17 cellular contexts compared by ENCODE assay signal in the genomic region with DNA sequence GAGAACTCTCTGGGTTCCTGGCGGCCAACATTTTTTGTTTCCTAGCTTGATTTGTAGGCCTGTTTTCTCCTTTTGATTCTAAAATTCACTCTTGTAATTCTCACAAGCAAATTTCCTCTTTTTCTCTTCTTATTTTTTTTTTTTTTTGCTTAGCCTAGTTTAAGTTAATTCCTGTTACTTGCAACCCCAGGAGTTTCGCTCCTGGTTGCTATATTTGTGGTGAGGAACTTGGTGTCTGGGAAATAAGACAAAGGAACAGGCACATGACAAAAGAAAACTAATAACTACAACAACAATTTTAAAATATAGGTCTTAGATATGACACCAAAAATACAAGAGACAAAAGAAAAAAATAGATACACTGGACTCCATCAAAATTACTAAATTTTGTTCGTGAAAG. TPM values are rescaled to one million over a fixed set of nuclear protein-coding genes. Genes with fewer than 3 reads are reported as not detected.
DNase-seq lines count a peak whose midpoint lies in the region; ATAC-seq and TF ChIP-seq lines count a peak whose summit lies in the region.
"Had no signal": no experiment of that assay in that cellular context is flagged by ENCODE, and none has a peak within 500 bp of the region (broad histone marks: within the 10 kb centered on the region; RNA-seq: fewer than 3 reads in every experiment).

No MANE protein-coding gene starts in this region.

- no peak overlapping the region for H3K27ac ChIP-seq in CD4-positive, alpha-beta T cell (ENCODE audit: low read depth, low read length)
- H3K27ac ChIP-seq in neuronal stem cell (replicated peaks; ENCODE audit: low read length), result no peak overlapping the region
- H3K27ac ChIP-seq in dorsolateral prefrontal cortex, result peak overlapping the region in 9 of 59 donors; percentile 12 to 67 (median 51)

- H3K18ac ChIP-seq in neuronal stem cell (ENCODE audit: low read length), result no peak overlapping the region

- peak overlapping the region; percentile 94 for H3K27ac Mint-ChIP-seq in CD4-positive, alpha-beta T cell
- H3K27ac Mint-ChIP-seq in immature natural killer cell, result peak overlapping the region; percentile 92 to 100 (median 98)
- H3K27ac Mint-ChIP-seq: HFFc6 had no signal

- no peak for DNase-seq in CD4-positive, alpha-beta T cell
- DNase-seq in MV-4-11 (lab: John Stamatoyannopoulos, UW) (peak; percentile 78), immature natural killer cell (no peak), putamen (ENCODE audit: low spot score) (peak; percentile 27), SW480 (ENCODE audit: low spot score) (no peak), neuronal stem cell (ENCODE audit: low spot score) (no peak), dorsolateral prefrontal cortex (no peak)
- DNase-seq: DMS79, HFFc6, NCI-H1092 treated with DMSO at 0.1 percent for 48 hours, NCI-H1694 treated with DMSO at 0.1 percent for 48 hours, NCI-H774, Peyer's patch, SHP77 had no signal

- H2BK15ac ChIP-seq in neuronal stem cell (ENCODE audit: low read length), result no peak overlapping the region

- H3K9me3 Mint-ChIP-seq in CD4-positive, alpha-beta T cell, result peaks cover 2% of the 10 kb centered on the region
- H3K9me3 Mint-ChIP-seq in immature natural killer cell, result peaks cover 0 to 10% (median 0%) of the 10 kb centered on the region in 6 donors

- no peak for ATAC-seq in CD4-positive, alpha-beta T cell (ENCODE audit: poor library complexity)
- ATAC-seq: GM12878, K562 had no signal

- POLR2A ChIA-PET in CD4-positive, alpha-beta T cell (lab: Charles Lee), result interaction anchor here (0.6 to 1.1 kb wide), 3 partner anchors 22 to 97 kb away, joined by 3 read pairs; no protein-coding TSS in a partner anchor

- no peak overlapping the region for H2AFZ ChIP-seq in neuronal stem cell (ENCODE audit: low read length)

- CTCF ChIA-PET in CD4-positive, alpha-beta T cell (lab: Charles Lee), result no interaction called here

- WGBS in neuronal stem cell (ENCODE audit: extremely low coverage in 2 of 2, insufficient read length in 2 of 2, insufficient replicate concordance in 1 of 2), 2 donors, result no CpG with 5 or more reads among the region's 3 CpGs

- H3K36me3 Mint-ChIP-seq in CD4-positive, alpha-beta T cell (ENCODE audit: low read depth), result peaks cover 40% of the 10 kb centered on the region
- peaks cover 46 to 54% (median 50%) of the 10 kb centered on the region in 3 donors for H3K36me3 Mint-ChIP-seq in immature natural killer cell

- peaks cover 67% of the 10 kb centered on the region for H3K4me1 Mint-ChIP-seq in CD4-positive, alpha-beta T cell (ENCODE audit: low read depth)
- peaks cover 86 to 91% of the 10 kb centered on the region in 2 donors for H3K4me1 Mint-ChIP-seq in immature natural killer cell

- no peaks in the 10 kb centered on the region for H3K9me3 ChIP-seq in CD4-positive, alpha-beta T cell (ENCODE audit: control insufficient read depth, low read length)
- no peaks in the 10 kb centered on the region for H3K9me3 ChIP-seq in neuronal stem cell (replicated peaks in 1 of 2; ENCODE audit: control insufficient read depth in 2 of 2, insufficient read depth in 1 of 2, low read depth in 1 of 2, low read length in 2 of 2)
- H3K9me3 ChIP-seq: BLaER1 treated with 17β-estradiol and CSF1 and Interleukin-3, amounts not matched to agents 10 nM and 100 nM; Peyer's patch had no signal

- no peaks in the 10 kb centered on the region for H3K36me3 ChIP-seq in neuronal stem cell (replicated peaks in 1 of 2; ENCODE audit: control insufficient read depth in 2 of 2, insufficient read depth in 2 of 2, low read length in 2 of 2)
- H3K36me3 ChIP-seq: Peyer's patch had no signal

- no peak overlapping the region for H2BK5ac ChIP-seq in neuronal stem cell (ENCODE audit: low read length)

- H3K14ac ChIP-seq in neuronal stem cell (ENCODE audit: low read length), result no peak overlapping the region

- no peaks in the 10 kb centered on the region for H3K79me1 ChIP-seq in neuronal stem cell (ENCODE audit: low read depth, low read length)

- H3K4me2 ChIP-seq in neuronal stem cell (ENCODE audit: insufficient read depth, low read length, poor library complexity, severe bottlenecking), result no peak overlapping the region

- no peaks in the 10 kb centered on the region for H3K27me3 Mint-ChIP-seq in CD4-positive, alpha-beta T cell
- H3K27me3 Mint-ChIP-seq in immature natural killer cell (ENCODE audit: low read depth in 3 of 3), result peaks cover 0 to 13% (median 6%) of the 10 kb centered on the region in 3 donors

- H3K4me3 Mint-ChIP-seq in CD4-positive, alpha-beta T cell, result no peak overlapping the region
- peak overlapping the region; percentile 92 to 98 (median 96) for H3K4me3 Mint-ChIP-seq in immature natural killer cell
- H3K4me3 Mint-ChIP-seq: HFFc6 had no signal

- H4K91ac ChIP-seq in neuronal stem cell (ENCODE audit: low read depth, low read length, poor library complexity), result no peak overlapping the region

- intact Hi-C loops in CD4-positive, alpha-beta T cell (cut with DNase I, micrococcal nuclease), result no loop called here
- intact Hi-C loops in dorsolateral prefrontal cortex (cut with DNase I), result no loop called here

- H3K4me3 ChIP-seq in neuronal stem cell (ENCODE audit: low read length in 2 of 2), result no peak overlapping the region
- H3K4me3 ChIP-seq in dorsolateral prefrontal cortex, result no peak overlapping the region
- H3K4me3 ChIP-seq: GM12878, K562, Peyer's patch had no signal

- TF ChIP-seq CTCF in CD4-positive, alpha-beta T cell (IDR thresholded peaks at IDR 0.05), result no peak
- TF ChIP-seq CTCF in dorsolateral prefrontal cortex (IDR thresholded peaks at IDR 0.05 in 54 of 56, conservative IDR thresholded peaks at IDR 0.05 in 2 of 56; ENCODE audit: low read depth in 1 of 56, partially characterized antibody in 56 of 56), result no peak

- no peak overlapping the region for H3K9ac ChIP-seq in neuronal stem cell (ENCODE audit: low read depth, low read length, poor library complexity)

- no peak overlapping the region for H2AK5ac ChIP-seq in neuronal stem cell (ENCODE audit: low read depth, low read length)

- no peaks in the 10 kb centered on the region for H3K4me1 ChIP-seq in neuronal stem cell (ENCODE audit: control insufficient read depth in 2 of 2, insufficient read depth in 1 of 2, low read depth in 1 of 2, low read length in 2 of 2)
- H3K4me1 ChIP-seq: Peyer's patch had no signal

- H4K8ac ChIP-seq in neuronal stem cell (ENCODE audit: low read depth, low read length), result no peak overlapping the region

- H3K4ac ChIP-seq in neuronal stem cell (ENCODE audit: low read length), result no peak overlapping the region

- H3K27me3 ChIP-seq in CD4-positive, alpha-beta T cell (ENCODE audit: control insufficient read depth, insufficient read depth, low read length), result no peaks in the 10 kb centered on the region
- H3K27me3 ChIP-seq in neuronal stem cell (ENCODE audit: control insufficient read depth in 3 of 3, insufficient read depth in 3 of 3, low read depth in 1 of 3, low read length in 3 of 3), result no peaks in the 10 kb centered on the region
- no peaks in the 10 kb centered on the region for H3K27me3 ChIP-seq in dorsolateral prefrontal cortex
- H3K27me3 ChIP-seq: BLaER1 treated with 17β-estradiol and CSF1 and Interleukin-3, amounts not matched to agents 10 nM and 100 nM; Peyer's patch had no signal

- H2BK120ac ChIP-seq in neuronal stem cell (ENCODE audit: low read depth, low read length), result no peak overlapping the region

- H3K23ac ChIP-seq in neuronal stem cell (ENCODE audit: low read depth, low read length, poor library complexity), result no peak overlapping the region

- no peak overlapping the region for H2BK12ac ChIP-seq in neuronal stem cell (ENCODE audit: low read length)

RNA-seq across cellular contexts. Expression of a gene that starts 6.7 kb away (rescaled TPM):
- total RNA-seq in CD4-positive, alpha-beta T cell, result 10 to 100 TPM; 27.5 to 30.3 TPM
- 100 to 1,000 TPM; 288 to 385 (median 331) TPM for polyA plus RNA-seq in immature natural killer cell
- polyA plus RNA-seq in neuronal stem cell (2013, experiment 1 of 2), result 0.70 TPM
- polyA plus RNA-seq in neuronal stem cell (2013, experiment 2 of 2), result 1.1 TPM
- total RNA-seq in dorsolateral prefrontal cortex, result 10 to 100 TPM in 23 of 120 experiments, 1 to 10 TPM in 97; 1.6 to 23.2 (median 7.2) TPM
- total RNA-seq: HFFc6, K562 had no signal
- polyA plus RNA-seq: K562 had no signal

Comparison
In these comparisons a context has a peak if more than half of its experiments do, and no peak if none do; other contexts are left out.
1. DNase-seq: peak in MV-4-11 (single experiment) and putamen (single experiment); none in CD4-positive, alpha-beta T cell (0 of 10), immature natural killer cell (0 of 3), SW480 (single experiment), neuronal stem cell (single experiment) and dorsolateral prefrontal cortex (0 of 10).